ENCODE assay signal across 18 cellular contexts in the genomic region with DNA sequence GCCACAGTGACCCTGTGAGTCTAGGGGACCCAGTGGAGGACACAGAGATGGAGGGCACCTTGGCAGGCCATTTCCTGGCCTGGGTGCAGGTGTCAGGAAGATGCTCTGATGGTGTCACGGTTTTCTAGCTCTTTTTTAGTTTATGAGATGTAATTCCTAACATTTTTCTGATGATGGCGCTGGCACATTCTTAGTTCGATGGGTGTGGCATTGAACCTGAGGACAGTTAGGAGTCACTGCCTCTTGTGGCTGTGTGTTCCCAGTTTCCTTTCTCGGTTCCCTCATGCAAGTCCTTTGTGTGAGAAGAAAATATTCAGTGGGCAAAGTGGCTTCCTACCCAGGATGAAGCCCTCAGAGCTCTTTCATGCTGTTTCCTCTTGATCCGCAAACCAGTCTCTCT.
"Had no signal": no experiment of that assay in that cellular context is flagged by ENCODE, and none has a peak within 500 bp of the region (broad histone marks: within the 10 kb centered on the region; RNA-seq: fewer than 3 reads in every experiment).

No MANE protein-coding gene starts in this region.

- H3K27ac ChIP-seq: brain microvascular endothelial cell, hepatocyte, lower lobe of right lung, transverse colon had no signal

- H3K4me1 ChIP-seq: lower lobe of right lung, transverse colon had no signal

- H3K27ac Mint-ChIP-seq: activated naive CD8-positive, alpha-beta T cell; dendritic cell treated with granulocyte-macrophage colony-stimulating factor and Interleukin-4, amounts not matched to agents 40 ng/mL and 50 ng/mL, for 4 days; naive thymus-derived CD4-positive, alpha-beta T cell; progenitor cell of endocrine pancreas; T-helper 1 cell treated with Interleukin-12 subunit alpha and Interleukin-12 subunit beta and Interleukin-4 antibody, amounts not matched to agents 30 μg/mL and 1 μg/mL, for 36 hours had no signal

- H3K9me3 ChIP-seq: lower lobe of right lung, transverse colon had no signal

- H3K36me3 ChIP-seq: brain microvascular endothelial cell, lower lobe of right lung, transverse colon had no signal

- H3K27me3 Mint-ChIP-seq: dendritic cell treated with granulocyte-macrophage colony-stimulating factor and Interleukin-4, amounts not matched to agents 40 ng/mL and 50 ng/mL, for 4 days; progenitor cell of endocrine pancreas had no signal

- H3K4me3 ChIP-seq: hepatocyte, lower lobe of right lung, transverse colon had no signal

- H2AFZ ChIP-seq: hepatocyte had no signal

- H3K36me3 Mint-ChIP-seq: activated naive CD8-positive, alpha-beta T cell had no signal

- H3K4me1 Mint-ChIP-seq: naive thymus-derived CD4-positive, alpha-beta T cell had no signal

- DNase-seq: activated CD4-positive, alpha-beta T cell treated with anti-CD3 and anti-CD28 coated beads, Interleukin-2, amount 50 U/mL, for 1 hour; activated effector memory CD4-positive, alpha-beta T cell treated with Interleukin-2 at 50 U/mL for 16 hours; amygdala; brain microvascular endothelial cell; effector memory CD8-positive, alpha-beta T cell; left cardiac atrium; lower lobe of right lung; naive thymus-derived CD4-positive, alpha-beta T cell; right cardiac atrium; stimulated activated CD4-positive, alpha-beta T cell treated with anti-CD3 and anti-CD28 coated beads, Interleukin-1b, Interleukin-23, amount 100 ng/mL, for 48 hours; stimulated activated naive CD4-positive, alpha-beta T cell; substantia nigra; transverse colon had no signal

- H3K27me3 ChIP-seq: brain microvascular endothelial cell, hepatocyte, transverse colon had no signal

- H3K4me2 ChIP-seq: hepatocyte had no signal

- H3K4me3 Mint-ChIP-seq: activated naive CD8-positive, alpha-beta T cell; dendritic cell treated with granulocyte-macrophage colony-stimulating factor and Interleukin-4, amounts not matched to agents 40 ng/mL and 50 ng/mL, for 4 days; effector memory CD8-positive, alpha-beta T cell; T-helper 1 cell treated with Interleukin-12 subunit alpha and Interleukin-12 subunit beta and Interleukin-4 antibody, amounts not matched to agents 30 μg/mL and 1 μg/mL, for 36 hours had no signal

- ATAC-seq: effector memory CD8-positive, alpha-beta T cell; left cardiac atrium; lower lobe of right lung; naive thymus-derived CD4-positive, alpha-beta T cell; right cardiac atrium had no signal

- H3K79me2 ChIP-seq: hepatocyte had no signal
